ENCODE assay signal across 8 cellular contexts in genomic region chr15:60396964-60397771, GRCh38. TPM values are rescaled to one million over a fixed set of nuclear protein-coding genes. Genes with fewer than 3 reads are reported as not detected.
DNase-seq lines count a peak whose midpoint lies in the region; ATAC-seq and TF ChIP-seq lines count a peak whose summit lies in the region.

No MANE protein-coding gene starts in this region.

- peak overlapping the region; percentile 59 for H3K4me3 ChIP-seq in CD8-positive, alpha-beta T cell (ENCODE audit: low read depth, low read length)
- H3K4me3 ChIP-seq in RWPE2 (ENCODE audit: severe bottlenecking), result peak overlapping the region; percentile 97
- H3K4me3 ChIP-seq in heart right ventricle, result peak overlapping the region; percentile 59 to 94 (median 88)

- CTCF ChIA-PET in CD8-positive, alpha-beta T cell (lab: Charles Lee), result interaction anchor here (1.2 kb wide), 1 partner anchor 38 kb away, joined by 3 read pairs; no protein-coding TSS in a partner anchor

- H3K4me3 Mint-ChIP-seq in CD8-positive, alpha-beta T cell, result peak overlapping the region; percentile 85

- H3K27ac Mint-ChIP-seq in CD8-positive, alpha-beta T cell, result peak overlapping the region; percentile 85

- no peaks in the 10 kb centered on the region for H3K36me3 Mint-ChIP-seq in CD8-positive, alpha-beta T cell

- intact Hi-C loops in CD8-positive, alpha-beta T cell (cut with DNase I, micrococcal nuclease), result loop anchor here (5.0 kb wide), 3 partner anchors 45 to 705 kb away; partner anchors contain the start of gene ICE2 (in 1 of the 2)
- intact Hi-C loops in heart right ventricle (cut with DNase I), result loop anchor here in 6 of 10 donors (2.0 to 5.0 kb wide), 3 partner anchors 26 to 36 kb away; no protein-coding TSS in a partner anchor

- H3K36me3 ChIP-seq in CD8-positive, alpha-beta T cell (ENCODE audit: insufficient read depth, low read length), result no peaks in the 10 kb centered on the region
- peaks cover 48% of the 10 kb centered on the region for H3K36me3 ChIP-seq in RWPE2 (ENCODE audit: low read depth)
- H3K36me3 ChIP-seq in heart right ventricle, result peaks cover 0 to 30% (median 3%) of the 10 kb centered on the region in 9 donors

- DNase-seq in CD8-positive, alpha-beta T cell, result peak in 6 of 7 experiments; percentile 18 to 62 (median 41)
- DNase-seq in RWPE2 (ENCODE audit: low spot score), result peak; percentile 83
- DNase-seq in activated naive CD4-positive, alpha-beta T cell treated with anti-CD3 and anti-CD28 coated beads, Interleukin-2, amount 50 U/mL, for 16 hours, result peak; percentile 18
- peak; percentile 68 to 75 for DNase-seq in heart right ventricle
- DNase-seq in retina, result peak; percentile 66
- DNase-seq in HPDE6-E6E7 (ENCODE audit: extremely low spot score), result no peak

- ATAC-seq in CD8-positive, alpha-beta T cell, result peak; percentile 27
- ATAC-seq in GM19324 (IDR thresholded peaks at IDR 0.05; ENCODE audit: low FRiP score, unreplicated experiment), result peak; percentile 67
- peak; percentile 75 for ATAC-seq in HG03342 (IDR thresholded peaks at IDR 0.05; ENCODE audit: unreplicated experiment)
- peak; percentile 10 for ATAC-seq in RWPE2 (ENCODE audit: low read depth)
- ATAC-seq in heart right ventricle, result peak; percentile 52 to 71 (median 62)

- no peaks in the 10 kb centered on the region for H3K9me3 Mint-ChIP-seq in CD8-positive, alpha-beta T cell

- peak overlapping the region; percentile 33 for H3K27ac ChIP-seq in CD8-positive, alpha-beta T cell (ENCODE audit: low read depth, low read length)
- peak overlapping the region; percentile 99 for H3K27ac ChIP-seq in RWPE2 (ENCODE audit: poor library complexity, severe bottlenecking)
- peak overlapping the region; percentile 90 to 98 (median 97) for H3K27ac ChIP-seq in heart right ventricle

- peaks cover 35% of the 10 kb centered on the region for H3K4me1 Mint-ChIP-seq in CD8-positive, alpha-beta T cell (ENCODE audit: low read depth)

- peaks cover 14% of the 10 kb centered on the region for H3K4me1 ChIP-seq in CD8-positive, alpha-beta T cell (ENCODE audit: insufficient read depth, low read length)
- H3K4me1 ChIP-seq in RWPE2 (ENCODE audit: insufficient read depth, poor library complexity, severe bottlenecking) (peaks cover 47% of the 10 kb centered on the region), heart right ventricle (peaks cover 16 to 60% (median 48%) of the 10 kb centered on the region in 9 donors)

- 2 to 5% methylated on average over 35 to 37 of the region's 37 CpGs for WGBS in heart right ventricle, 2 donors

- no peak for TF ChIP-seq CTCF in CD8-positive, alpha-beta T cell (IDR thresholded peaks at IDR 0.05)
- no peak for TF ChIP-seq CTCF in RWPE2 (IDR thresholded peaks at IDR 0.05; ENCODE audit: poor library complexity, severe bottlenecking)
- peak in 1 of 9 donors; percentile 5 for TF ChIP-seq CTCF in heart right ventricle (IDR thresholded peaks at IDR 0.05)

- H3K27me3 Mint-ChIP-seq in CD8-positive, alpha-beta T cell (ENCODE audit: low read depth), result no peaks in the 10 kb centered on the region

- no peaks in the 10 kb centered on the region for H3K9me3 ChIP-seq in CD8-positive, alpha-beta T cell (ENCODE audit: low read length)
- H3K9me3 ChIP-seq in RWPE2 (ENCODE audit: severe bottlenecking) (no peaks in the 10 kb centered on the region), heart right ventricle (no peaks in the 10 kb centered on the region)

- POLR2A ChIA-PET in CD8-positive, alpha-beta T cell (lab: Charles Lee), result interaction anchor here (1.0 to 3.0 kb wide), 4 partner anchors 11 to 124 kb away, joined by 3 to 21 read pairs (median 4); partner anchors contain the start of gene ICE2

- H3K27me3 ChIP-seq in CD8-positive, alpha-beta T cell (ENCODE audit: insufficient read depth, low read length), result no peaks in the 10 kb centered on the region
- H3K27me3 ChIP-seq in RWPE2 (ENCODE audit: insufficient read depth, poor library complexity, severe bottlenecking) (no peaks in the 10 kb centered on the region), heart right ventricle (no peaks in the 10 kb centered on the region)

RNA-seq across cellular contexts. Expression of gene ANXA2, which starts 0.6 kb away (rescaled TPM):
- total RNA-seq in CD8-positive, alpha-beta T cell, result 10 to 100 TPM; 25.8 to 31.7 TPM
- 100 to 1,000 TPM in 9 of 10 donors, 10 to 100 TPM in 1; 98.7 to 341 (median 123) TPM for total RNA-seq in heart right ventricle
- polyA plus RNA-seq in heart right ventricle, result 100 to 1,000 TPM; 166 to 539 TPM

Comparison
In these comparisons a context has a peak if more than half of its experiments do, and no peak if none do; other contexts are left out.
1. ATAC-seq: peak in every context shown above with its lines; median percentile 75 in HG03342; 67 in GM19324; 62 in heart right ventricle; 27 in CD8-positive, alpha-beta T cell; 10 in RWPE2.
2. H3K27ac ChIP-seq: peak in every context shown above with its lines; median percentile 99 in RWPE2; 97 in heart right ventricle; 33 in CD8-positive, alpha-beta T cell.